28 cellular contexts compared by ENCODE assay signal in genomic region chr6:142167472-142167871, GRCh38. TPM values are rescaled to one million over a fixed set of nuclear protein-coding genes. Genes with fewer than 3 reads are reported as not detected.
"Had no signal": no experiment of that assay in that cellular context is flagged by ENCODE, and none has a peak within 500 bp of the region (broad histone marks: within the 10 kb centered on the region; RNA-seq: fewer than 3 reads in every experiment).

No MANE protein-coding gene starts in this region.

- H3K9me3 ChIP-seq: adrenal gland, body of pancreas, breast epithelium, Peyer's patch, SJSA1, SK-N-SH had no signal

- H3K4me3 ChIP-seq: adrenal gland, body of pancreas, breast epithelium, Peyer's patch, SJSA1 had no signal

- ATAC-seq: activated CD8-positive, alpha-beta T cell treated with anti-CD3 and anti-CD28 coated beads for 36 hours; activated naive CD4-positive, alpha-beta T cell treated with anti-CD3 and anti-CD28 coated beads, Interleukin-2, amount 50 U/mL, for 72 hours; body of pancreas had no signal

- DNase-seq: activated CD4-positive, alpha-beta T cell treated with anti-CD3 and anti-CD28 coated beads, Interleukin-2, amount 10 ng/mL, durations not matched to agents 24 days and 14 days; activated CD4-positive, alpha-beta T cell treated with anti-CD3 and anti-CD28 coated beads, Interleukin-2, amount 50 U/mL, for 4 hours; activated CD8-positive, alpha-beta T cell treated with anti-CD3 and anti-CD28 coated beads for 36 hours; activated gamma-delta T cell treated with Interleukin-2 at 50 U/mL for 16 hours; activated naive CD4-positive, alpha-beta T cell treated with anti-CD3 and anti-CD28 coated beads for 36 hours; activated T-cell treated with anti-CD3 and anti-CD28 coated beads, Interleukin-2, amount 50 U/mL, for 1 hour; adrenal gland; body of pancreas; Karpas-422; NCI-H1105; NCI-H1417 treated with DMSO at 0.1 percent for 48 hours; NCI-H187 treated with DMSO at 0.1 percent for 48 hours; NCI-H2081; NCI-H226; NCI-H446 treated with DMSO at 0.1 percent for 48 hours; NCI-H524; Peyer's patch; RPMI8226; SHP77 treated with DMSO at 0.1 percent for 48 hours; SK-N-SH had no signal

- H3K4me1 ChIP-seq: breast epithelium, Peyer's patch, SJSA1 had no signal

- H3K27me3 ChIP-seq: adrenal gland, body of pancreas, breast epithelium, Peyer's patch, SJSA1 had no signal

- FAIRE-seq: astrocyte, TTC549 had no signal

- H3K27ac ChIP-seq: adrenal gland, body of pancreas, breast epithelium, Peyer's patch, SJSA1 had no signal

RNA-seq across cellular contexts. Expression of gene NMBR, which starts 20.6 kb away (rescaled TPM):
- total RNA-seq: activated CD4-positive, alpha-beta T cell treated with anti-CD3 and anti-CD28 coated beads, Interleukin-2, amount 10 ng/mL, durations not matched to agents 24 days and 14 days; activated CD8-positive, alpha-beta memory T cell treated with anti-CD3 and anti-CD28 coated beads for 36 hours; activated CD8-positive, alpha-beta T cell treated with anti-CD3 and anti-CD28 coated beads for 36 hours; activated naive CD4-positive, alpha-beta T cell treated with anti-CD3 and anti-CD28 coated beads for 36 hours; activated naive CD4-positive, alpha-beta T cell treated with anti-CD3 and anti-CD28 coated beads, Interleukin-2, amount 50 U/mL, for 72 hours; activated T-helper 1 cell treated with anti-CD3 and anti-CD28 coated beads, Interleukin-12 subunit alpha, Interleukin-12 subunit beta, Interleukin-2, Interleukin-4 antibody, amounts not matched to agents 30 ng/mL and 10 ng/mL and 1 ng/mL, durations not matched to agents 14 hours and 24 hours and 36 hours; astrocyte; body of pancreas; MCF 10A; Peyer's patch; SJSA1 had no signal
- polyA plus RNA-seq: adrenal gland, SK-N-SH had no signal

RNA-seq across cellular contexts. Expression of gene GJE1, which starts 34.7 kb away (rescaled TPM):
- total RNA-seq: activated CD4-positive, alpha-beta T cell treated with anti-CD3 and anti-CD28 coated beads, Interleukin-2, amount 10 ng/mL, durations not matched to agents 24 days and 14 days; activated CD8-positive, alpha-beta memory T cell treated with anti-CD3 and anti-CD28 coated beads for 36 hours; activated CD8-positive, alpha-beta T cell treated with anti-CD3 and anti-CD28 coated beads for 36 hours; activated naive CD4-positive, alpha-beta T cell treated with anti-CD3 and anti-CD28 coated beads for 36 hours; activated naive CD4-positive, alpha-beta T cell treated with anti-CD3 and anti-CD28 coated beads, Interleukin-2, amount 50 U/mL, for 72 hours; activated T-helper 1 cell treated with anti-CD3 and anti-CD28 coated beads, Interleukin-12 subunit alpha, Interleukin-12 subunit beta, Interleukin-2, Interleukin-4 antibody, amounts not matched to agents 30 ng/mL and 10 ng/mL and 1 ng/mL, durations not matched to agents 14 hours and 24 hours and 36 hours; adrenal gland; astrocyte; body of pancreas; breast epithelium; MCF 10A; Peyer's patch; SJSA1 had no signal
- polyA plus RNA-seq: adrenal gland, SK-N-SH had no signal
